15 cellular contexts compared by ENCODE assay signal in the genomic region with DNA sequence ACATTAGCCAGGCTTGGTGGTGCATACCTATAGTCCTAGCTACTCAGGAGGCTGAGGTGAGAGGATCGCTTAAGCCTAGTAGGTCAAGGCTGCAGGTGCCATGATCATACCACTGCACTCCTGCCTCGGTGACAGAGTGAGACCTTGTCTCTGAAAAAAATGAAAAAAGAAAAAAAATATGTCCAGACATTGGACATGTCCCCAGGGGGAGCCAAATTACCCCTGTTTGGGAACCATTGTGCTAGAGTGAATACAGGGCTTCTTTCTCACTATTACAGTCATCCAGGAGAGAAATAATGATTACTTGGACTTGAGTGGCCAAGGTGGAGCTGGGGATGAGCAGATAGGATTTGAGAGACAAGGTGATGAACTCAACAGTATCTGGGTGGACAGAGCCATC. TPM values are rescaled to one million over a fixed set of nuclear protein-coding genes. Genes with fewer than 3 reads are reported as not detected.
DNase-seq lines count a peak whose midpoint lies in the region; ATAC-seq, FAIRE-seq and TF ChIP-seq lines count a peak whose summit lies in the region.
"Had no signal": no experiment of that assay in that cellular context is flagged by ENCODE, and none has a peak within 500 bp of the region (broad histone marks: within the 10 kb centered on the region; RNA-seq: fewer than 3 reads in every experiment).

No MANE protein-coding gene starts in this region.

- ATAC-seq in K562, result peak; percentile 64

- H3T11ph ChIP-seq in H9 (ENCODE audit: low read length), result no peak overlapping the region

- in situ Hi-C loops in K562 (cut with MboI), result no loop called here

- peaks cover 0 to 7% of the 10 kb centered on the region in 2 experiments; a peak in 3 of 5 replicates for H3K4me1 ChIP-seq in K562 (replicated peaks in 1 of 2; ENCODE audit: control insufficient read depth in 2 of 2, insufficient read depth in 2 of 2, low read length in 2 of 2)
- no peaks in the 10 kb centered on the region for H3K4me1 ChIP-seq in H9 (ENCODE audit: insufficient read depth, low read length)
- H3K4me1 ChIP-seq in osteoblast (ENCODE audit: insufficient read depth, low read length), result no peaks in the 10 kb centered on the region
- H3K4me1 ChIP-seq: BLaER1 treated with 17β-estradiol and CSF1 and Interleukin-3, amounts not matched to agents 10 nM and 100 nM had no signal

- DNase-seq in K562 (ENCODE audit: extremely low read depth in 1 of 4, low spot score in 3 of 4), result peak in 1 of 4 experiments; percentile 14
- no peak for DNase-seq in progenitor cell of endocrine pancreas (ENCODE audit: low spot score, unreplicated experiment)
- no peak for DNase-seq in MG63
- DNase-seq in H9, result no peak
- DNase-seq in osteoblast (ENCODE audit: insufficient read length, low spot score, missing footprints), result no peak
- DNase-seq in activated CD4-positive, alpha-beta T cell treated with anti-CD3 and anti-CD28 coated beads, Interleukin-2, amount 50 U/mL, for 4 hours, result no peak
- DNase-seq: ACHN; CD4-positive, CD25-positive, alpha-beta regulatory T cell; DMS53; GM23248 had no signal

- H3K4me3 ChIP-seq in K562 (no peak overlapping the region), MG63 (no peak overlapping the region), osteoblast (ENCODE audit: insufficient read depth, low read length) (no peak overlapping the region)
- H3K4me3 ChIP-seq: BLaER1 treated with 17β-estradiol and CSF1 and Interleukin-3, amounts not matched to agents 10 nM and 100 nM; GM12878; GM23248 had no signal

- H3K4me3 Mint-ChIP-seq in nephron (no peak overlapping the region), progenitor cell of endocrine pancreas (ENCODE audit: low read depth) (no peak overlapping the region), H9 (no peak overlapping the region)
- H3K4me3 Mint-ChIP-seq: CD4-positive, CD25-positive, alpha-beta regulatory T cell had no signal

- intact Hi-C loops in K562 (cut with micrococcal nuclease), result no loop called here

- no peak overlapping the region for H3K14ac ChIP-seq in H9 (ENCODE audit: insufficient read depth, low read length)

- H3K9me3 ChIP-seq in K562 (replicated peaks; ENCODE audit: control insufficient read depth, insufficient read depth, low read depth, low read length) (no peaks in the 10 kb centered on the region), MG63 (no peaks in the 10 kb centered on the region), H9 (ENCODE audit: control insufficient read depth, low read depth, low read length) (no peaks in the 10 kb centered on the region), osteoblast (ENCODE audit: low read depth, low read length) (no peaks in the 10 kb centered on the region)

- no TSS peak for BruUV-seq in K562 (replicated peaks; lab: Mats Ljungman, UMichigan)

- H3K27ac Mint-ChIP-seq in nephron (peak overlapping the region; percentile 64 to 91 (median 70)), progenitor cell of endocrine pancreas (peak overlapping the region; percentile 29), H9 (no peak overlapping the region)
- H3K27ac Mint-ChIP-seq: CD4-positive, CD25-positive, alpha-beta regulatory T cell had no signal

- H2AFZ ChIP-seq in K562 (ENCODE audit: low read depth, low read length) (peak overlapping the region; percentile 70; the same call in 1 of the 2 replicates), H9 (ENCODE audit: low read length) (no peak overlapping the region), osteoblast (ENCODE audit: low read length) (no peak overlapping the region)
- H2AFZ ChIP-seq: GM23248 had no signal

- no peak for FAIRE-seq in K562 (lab: Jason Lieb, UNC)
- FAIRE-seq: GM12878, H54 had no signal

- 51% methylated on average over 2 of the region's 2 CpGs for WGBS in K562 (ENCODE audit: insufficient coverage, low coverage, missing lambda C conversion rate)
- no CpG with 5 or more reads among the region's 2 CpGs for WGBS in H9 (ENCODE audit: extremely low coverage, insufficient read length, low lambda C conversion rate)

- no peak overlapping the region for H4K5ac ChIP-seq in H9 (ENCODE audit: insufficient read length, low read depth, low read length)

- H3K79me2 ChIP-seq in K562 (ENCODE audit: control insufficient read depth, insufficient read depth, low read length), result no peaks in the 10 kb centered on the region
- no peaks in the 10 kb centered on the region for H3K79me2 ChIP-seq in H9 (ENCODE audit: insufficient read depth, low read length)
- H3K79me2 ChIP-seq in osteoblast (ENCODE audit: insufficient read depth, low read length), result no peaks in the 10 kb centered on the region

- no peaks in the 10 kb centered on the region for H3K9me1 ChIP-seq in K562 (ENCODE audit: control insufficient read depth, insufficient read depth, low read length)

- no peak for TF ChIP-seq EP300 in K562 (IDR thresholded peaks at IDR 0.05; ENCODE audit: low read length)

- H3K27ac ChIP-seq in K562 (ENCODE audit: extremely low read depth, low read depth, low read length) (no peak overlapping the region), H9 (ENCODE audit: insufficient read length, low read depth, low read length) (no peak overlapping the region), osteoblast (ENCODE audit: low read depth, low read length) (no peak overlapping the region)
- H3K27ac ChIP-seq: BLaER1 treated with 17β-estradiol and CSF1 and Interleukin-3, amounts not matched to agents 10 nM and 100 nM; GM23248; HL-60 had no signal

- H3K27me3 Mint-ChIP-seq in nephron (ENCODE audit: low read depth) (peaks cover 8% of the 10 kb centered on the region), progenitor cell of endocrine pancreas (no peaks in the 10 kb centered on the region), H9 (ENCODE audit: low read depth) (no peaks in the 10 kb centered on the region; the same call in 1 of the 2 replicates)

- H3K36me3 Mint-ChIP-seq in nephron (ENCODE audit: low read depth) (no peaks in the 10 kb centered on the region), progenitor cell of endocrine pancreas (ENCODE audit: insufficient read depth) (peaks cover 2% of the 10 kb centered on the region), H9 (ENCODE audit: insufficient read depth in 1 of 3, low read depth in 3 of 3) (peaks cover 0 to 4% (median 0%) of the 10 kb centered on the region in 3 experiments; a peak in 2 of 7 replicates)
- H3K36me3 Mint-ChIP-seq: CD4-positive, CD25-positive, alpha-beta regulatory T cell had no signal

- H3K36me3 ChIP-seq in K562 (ENCODE audit: control insufficient read depth, insufficient read depth, low read length), result no peaks in the 10 kb centered on the region
- no peaks in the 10 kb centered on the region for H3K36me3 ChIP-seq in MG63
- H3K36me3 ChIP-seq in osteoblast (ENCODE audit: insufficient read depth, low read length), result no peaks in the 10 kb centered on the region
- H3K36me3 ChIP-seq: BLaER1 treated with 17β-estradiol and CSF1 and Interleukin-3, amounts not matched to agents 10 nM and 100 nM had no signal

- H3K4me1 Mint-ChIP-seq in nephron (peaks cover 16% of the 10 kb centered on the region), progenitor cell of endocrine pancreas (ENCODE audit: low read depth) (peaks cover 19% of the 10 kb centered on the region), H9 (peaks cover 10 to 27% of the 10 kb centered on the region in 2 experiments)
- H3K4me1 Mint-ChIP-seq: CD4-positive, CD25-positive, alpha-beta regulatory T cell had no signal

- no peak overlapping the region for H2BK5ac ChIP-seq in H9 (ENCODE audit: insufficient read length, low read length)

- H4K20me1 ChIP-seq in K562 (replicated peaks; ENCODE audit: control insufficient read depth, insufficient read depth, low read length), result no peaks in the 10 kb centered on the region
- no peaks in the 10 kb centered on the region for H4K20me1 ChIP-seq in H9 (ENCODE audit: control insufficient read depth, insufficient read depth, insufficient read length)
- H4K20me1 ChIP-seq in osteoblast (ENCODE audit: insufficient read depth, low read length), result no peaks in the 10 kb centered on the region
- H4K20me1 ChIP-seq: BLaER1 treated with 17β-estradiol and CSF1 and Interleukin-3, amounts not matched to agents 10 nM and 100 nM had no signal

- no peak overlapping the region for H3K23ac ChIP-seq in H9 (ENCODE audit: insufficient read length, low read depth, low read length)

- no peak overlapping the region for H3K4me2 ChIP-seq in K562 (ENCODE audit: insufficient read depth, low read length)
- H3K4me2 ChIP-seq in H9 (ENCODE audit: insufficient read depth, insufficient read length, low read length), result no peak overlapping the region
- H3K4me2 ChIP-seq in osteoblast (ENCODE audit: insufficient read depth, low read length), result no peak overlapping the region
- H3K4me2 ChIP-seq: BLaER1 treated with 17β-estradiol and CSF1 and Interleukin-3, amounts not matched to agents 10 nM and 100 nM had no signal

- no peak overlapping the region for H3K9ac ChIP-seq in K562 (ENCODE audit: insufficient read depth in 1 of 2, low read depth in 2 of 2, low read length in 2 of 2)
- H3K9ac ChIP-seq in H9 (ENCODE audit: extremely low read depth, insufficient read length, low read length), result no peak overlapping the region
- H3K9ac ChIP-seq: BLaER1 treated with 17β-estradiol and CSF1 and Interleukin-3, amounts not matched to agents 10 nM and 100 nM; GM23248 had no signal

- no peak overlapping the region for H2BK120ac ChIP-seq in H9 (ENCODE audit: low read depth, low read length, poor library complexity, severe bottlenecking)

- H3K18ac ChIP-seq in H9 (ENCODE audit: insufficient read length, low read depth, low read length), result no peak overlapping the region

- H3K27me3 ChIP-seq in K562 (ENCODE audit: control insufficient read depth in 2 of 2, insufficient read depth in 2 of 2, low read length in 2 of 2) (no peaks in the 10 kb centered on the region), MG63 (no peaks in the 10 kb centered on the region), H9 (ENCODE audit: insufficient read depth, low read length) (no peaks in the 10 kb centered on the region), osteoblast (ENCODE audit: insufficient read depth, low read length) (no peaks in the 10 kb centered on the region)
- H3K27me3 ChIP-seq: BLaER1 treated with 17β-estradiol and CSF1 and Interleukin-3, amounts not matched to agents 10 nM and 100 nM had no signal

- CTCF ChIA-PET in K562 (lab: Yijun Ruan, JAX; ENCODE audit: low intra/inter-chr PET ratio), result no interaction called here

- H2BK12ac ChIP-seq in H9 (ENCODE audit: insufficient read length, low read depth, low read length), result no peak overlapping the region

- TF ChIP-seq CTCF in K562 (IDR thresholded peaks at IDR 0.05 in 2 of 3, conservative IDR thresholded peaks at IDR 0.05 in 1 of 3; ENCODE audit: insufficient read depth in 2 of 3, low read depth in 1 of 3, low read length in 3 of 3), result peak in 1 of 3 experiments; percentile 12; a peak in 2 of 6 replicates
- TF ChIP-seq CTCF in nephron (IDR thresholded peaks at IDR 0.05; ENCODE audit: unreplicated experiment in 3 of 3), result no peak
- TF ChIP-seq CTCF in progenitor cell of endocrine pancreas (IDR thresholded peaks at IDR 0.05; ENCODE audit: unreplicated experiment), result no peak
- TF ChIP-seq CTCF in H9 (conservative IDR thresholded peaks at IDR 0.05), result no peak
- no peak for TF ChIP-seq CTCF in osteoblast (IDR thresholded peaks at IDR 0.05; ENCODE audit: extremely low read depth, low read depth, low read length)

- TF ChIP-seq POLR2A in K562 (conservative IDR thresholded peaks at IDR 0.05), result no peak

- H3K9me3 Mint-ChIP-seq in nephron (peaks cover 12% of the 10 kb centered on the region), progenitor cell of endocrine pancreas (ENCODE audit: low read depth) (peaks cover 9% of the 10 kb centered on the region), H9 (peaks cover 9 to 18% of the 10 kb centered on the region in 2 experiments; a peak in 4 of 5 replicates)
- H3K9me3 Mint-ChIP-seq: CD4-positive, CD25-positive, alpha-beta regulatory T cell had no signal

- H3K79me1 ChIP-seq in H9 (ENCODE audit: insufficient read depth, low read depth, low read length, poor library complexity, severe bottlenecking), result no peaks in the 10 kb centered on the region

- H3K56ac ChIP-seq in H9 (ENCODE audit: insufficient read length, low read depth, low read length), result no peak overlapping the region

- H2BK20ac ChIP-seq in H9 (ENCODE audit: low read depth, low read length, poor library complexity, severe bottlenecking), result no peak overlapping the region

- H4K8ac ChIP-seq in H9 (replicated peaks; ENCODE audit: insufficient read length, low read depth, low read length), result no peak overlapping the region

- POLR2A ChIA-PET in K562 (lab: Yijun Ruan, JAX), result interaction anchor here (0.7 kb wide), 1 partner anchor 11 kb away, joined by 3 read pairs; no protein-coding TSS in a partner anchor

- H2BK15ac ChIP-seq in H9 (ENCODE audit: low read depth, low read length), result no peak overlapping the region

- no peak for TF ChIP-seq RAD21 in K562 (CRISPR knock-in tag; conservative IDR thresholded peaks at IDR 0.05 in 1 of 2, IDR thresholded peaks at IDR 0.05 in 1 of 2)

- H3K23me2 ChIP-seq in H9 (ENCODE audit: insufficient read length, low read depth, low read length, poor library complexity, severe bottlenecking), result no peaks in the 10 kb centered on the region

- no peak overlapping the region for H2AK5ac ChIP-seq in H9 (ENCODE audit: insufficient read length, low read length)

- no peak overlapping the region for H3K4ac ChIP-seq in H9 (ENCODE audit: low read depth, low read length)

- H4K91ac ChIP-seq in H9 (ENCODE audit: insufficient read length, low read depth, low read length), result no peak overlapping the region

RNA-seq across cellular contexts. Expression of a gene that starts 52.9 kb away (rescaled TPM):
- 171 and 231 TPM in 2 replicates for total RNA-seq in K562 (2011; cell fraction: chromatin; rRNA removed; ENCODE audit: low replicate concordance)
- 78.9 and 97.5 TPM in 2 replicates for total RNA-seq in K562 (2011; cell fraction: nucleolus; rRNA removed)
- 124 and 134 TPM in 2 replicates for total RNA-seq in K562 (2011; cell fraction: nucleoplasm; rRNA removed)
- total RNA-seq in K562 (2014; rRNA removed) (21.7 and 25.7 TPM in 2 replicates), K562 (2014; rRNA removed; fragmentation: Illumina TruSeq; extraction: Trizol) (37.2 and 42.3 TPM in 2 replicates), K562 (2015; rRNA removed; fragmentation: Illumina TruSeq; extraction: Trizol) (22.8 and 25.4 TPM in 2 replicates), K562 (2021) (35.8 and 37.3 TPM in 2 replicates), progenitor cell of endocrine pancreas (7.5 and 10.7 TPM in 2 replicates), H9 (2021) (5.7 and 5.9 TPM in 2 replicates), osteoblast (27.5 and 41.5 TPM in 2 replicates)
- polyA plus RNA-seq in K562 (2011; rRNA removed) (34.4 and 46.1 TPM in 2 replicates), K562 (2014; fragmentation: Illumina TruSeq; extraction: Trizol) (24.3 and 26.9 TPM in 2 replicates), K562 (2014; fragmentation: Nextera tagmentation; extraction: Ambion mirVana) (10 to 100 TPM in 1 of 2 experiments, 1 to 10 TPM in 1; 9.4 to 10.5 TPM), K562 (2014; rRNA removed) (16.7 and 19.5 TPM in 2 replicates)
- 14.7 and 26.7 TPM in 2 replicates for polyA plus RNA-seq in K562 (2011; cell fraction: cytosol; rRNA removed)
- polyA plus RNA-seq in K562 (2011; cell fraction: nucleus; rRNA removed), result 20.7 and 26.2 TPM in 2 replicates
- polyA plus RNA-seq in K562 (2012), result 16.4 and 18.6 TPM in 2 replicates
- 125 and 134 TPM in 2 replicates for polyA minus RNA-seq in K562 (2011; rRNA and poly(A)+ RNA removed)
- polyA minus RNA-seq in K562 (2011; cell fraction: cytosol; rRNA and poly(A)+ RNA removed), result 43.1 and 44.1 TPM in 2 replicates
- polyA minus RNA-seq in K562 (2011; cell fraction: nucleus; rRNA and poly(A)+ RNA removed), result 48.1 and 77.4 TPM in 2 replicates
- 9.4 and 11.3 TPM in 2 replicates for total RNA-seq in MG63 (2014; rRNA removed; shearing (Covaris generic); ENCODE audit: low replicate concordance)

Comparison
In these comparisons a context has a peak if more than half of its experiments do, and no peak if none do; other contexts are left out.
1. H3K27ac Mint-ChIP-seq: peak in nephron (3 of 3) and progenitor cell of endocrine pancreas (single experiment); none in H9 (0 of 3).